In genomic region chr14:49861581-49861922, GRCh38 we compare ENCODE assay signal across 8 cellular contexts. TPM values are rescaled to one million over a fixed set of nuclear protein-coding genes. Genes with fewer than 3 reads are reported as not detected.
DNase-seq lines count a peak whose midpoint lies in the region.

No MANE protein-coding gene starts in this region.

- in situ Hi-C loops in GM23248 (cut with MboI): loop anchor here (25.0 kb wide), 1 partner anchor 676 kb away; the partner anchor contains the start of gene MAP4K5

- no peaks in the 10 kb centered on the region for H4K20me1 ChIP-seq in GM23248 (ENCODE audit: insufficient read depth)

- DNase-seq in CD1c-positive myeloid dendritic cell (ENCODE audit: extremely low spot score) (peak; percentile 72), GM23248 (peak; percentile 86), NCI-H460 (ENCODE audit: extremely low read depth, low read depth) (peak; percentile 35), medulla oblongata (ENCODE audit: extremely low spot score) (peak; percentile 78), superior temporal gyrus (ENCODE audit: extremely low spot score) (no peak)
- DNase-seq in activated CD4-positive, alpha-beta T cell treated with anti-CD3 and anti-CD28 coated beads, Interleukin-2, amount 10 ng/mL, durations not matched to agents 7 days and 5 days: peak; percentile 70
- DNase-seq in effector memory CD4-positive, alpha-beta T cell: peak; percentile 18 to 38 (median 33)
- DNase-seq in stimulated activated CD8-positive, alpha-beta memory T cell treated with anti-CD3 and anti-CD28 coated beads, Interleukin-12 subunit alpha, Interleukin-12 subunit beta, amount 100 ng/mL, for 24 hours (ENCODE audit: extremely low read depth): peak; percentile 21

- peak overlapping the region; percentile 99 for H3K9ac ChIP-seq in GM23248

- peak overlapping the region; percentile 98 for H3K4me3 ChIP-seq in GM23248
- H3K4me3 ChIP-seq in effector memory CD4-positive, alpha-beta T cell (ENCODE audit: insufficient read depth, low read depth, low read length, poor library complexity, severe bottlenecking): peak overlapping the region; percentile 93

- H3F3A ChIP-seq in GM23248 (ENCODE audit: insufficient read depth): peaks cover 35% of the 10 kb centered on the region

- peaks cover 2% of the 10 kb centered on the region for H3K9me3 Mint-ChIP-seq in activated CD4-positive, alpha-beta T cell treated with anti-CD3 and anti-CD28 coated beads, Interleukin-2, amount 10 ng/mL, durations not matched to agents 7 days and 5 days

- CTCF ChIA-PET in activated CD4-positive, alpha-beta T cell treated with anti-CD3 and anti-CD28 coated beads, Interleukin-2, amount 10 ng/mL, durations not matched to agents 7 days and 5 days (lab: Charles Lee): interaction anchor here (0.5 to 10.6 kb wide), 79 partner anchors 10 to 663 kb away, joined by 3 to 164 read pairs (median 6); partner anchors contain the start of genes ARF6, DNAAF2, KLHDC1 and KLHDC2

- H3K9me2 ChIP-seq in GM23248 (ENCODE audit: insufficient read depth): no peaks in the 10 kb centered on the region

- POLR2A ChIA-PET in activated CD4-positive, alpha-beta T cell treated with anti-CD3 and anti-CD28 coated beads, Interleukin-2, amount 10 ng/mL, durations not matched to agents 7 days and 5 days (lab: Charles Lee): interaction anchor here (1.8 to 2.6 kb wide), 3 partner anchors 9 to 201 kb away, joined by 15 to 17 read pairs (median 17); partner anchors contain the start of gene NEMF

- H3K27me3 Mint-ChIP-seq in activated CD4-positive, alpha-beta T cell treated with anti-CD3 and anti-CD28 coated beads, Interleukin-2, amount 10 ng/mL, durations not matched to agents 7 days and 5 days: no peaks in the 10 kb centered on the region

- H3K4me2 ChIP-seq in GM23248 (ENCODE audit: unreplicated experiment): peak overlapping the region; percentile 85

- no peaks in the 10 kb centered on the region for H3K27me3 ChIP-seq in GM23248 (replicated peaks; ENCODE audit: insufficient read depth)
- H3K27me3 ChIP-seq in effector memory CD4-positive, alpha-beta T cell (replicated peaks; ENCODE audit: control insufficient read depth, insufficient read depth, low read length, poor library complexity, severe bottlenecking): no peaks in the 10 kb centered on the region

- no peak overlapping the region for H3K27ac Mint-ChIP-seq in activated CD4-positive, alpha-beta T cell treated with anti-CD3 and anti-CD28 coated beads, Interleukin-2, amount 10 ng/mL, durations not matched to agents 7 days and 5 days

- peaks cover 27% of the 10 kb centered on the region for H3K4me1 Mint-ChIP-seq in activated CD4-positive, alpha-beta T cell treated with anti-CD3 and anti-CD28 coated beads, Interleukin-2, amount 10 ng/mL, durations not matched to agents 7 days and 5 days

- no peaks in the 10 kb centered on the region for H3K9me3 ChIP-seq in GM23248 (ENCODE audit: low read depth)
- no peaks in the 10 kb centered on the region for H3K9me3 ChIP-seq in effector memory CD4-positive, alpha-beta T cell (ENCODE audit: control insufficient read depth, low read length)

- H3K36me3 Mint-ChIP-seq in activated CD4-positive, alpha-beta T cell treated with anti-CD3 and anti-CD28 coated beads, Interleukin-2, amount 10 ng/mL, durations not matched to agents 7 days and 5 days (ENCODE audit: low read depth): no peaks in the 10 kb centered on the region

- H3K36me3 ChIP-seq in GM23248 (ENCODE audit: low read depth): no peaks in the 10 kb centered on the region
- no peaks in the 10 kb centered on the region for H3K36me3 ChIP-seq in effector memory CD4-positive, alpha-beta T cell (ENCODE audit: control insufficient read depth, insufficient read depth, low read length)

- peak overlapping the region; percentile 96 for H2AFZ ChIP-seq in GM23248

- peaks cover 20% of the 10 kb centered on the region for H3K4me1 ChIP-seq in GM23248 (ENCODE audit: insufficient read depth)
- H3K4me1 ChIP-seq in effector memory CD4-positive, alpha-beta T cell (ENCODE audit: control insufficient read depth, insufficient read depth, low read length, poor library complexity, severe bottlenecking): peaks cover 21% of the 10 kb centered on the region

- 0 to 1% methylated on average over 13 of the region's 13 CpGs for WGBS in GM23248 (ENCODE audit: low coverage in 1 of 2, low lambda C conversion rate in 2 of 2, missing lambda C conversion rate in 2 of 2), 2 experiments

- peaks cover 21% of the 10 kb centered on the region for H3K79me2 ChIP-seq in GM23248 (ENCODE audit: insufficient read depth)

- H3K27ac ChIP-seq in GM23248: peak overlapping the region; percentile 100
- peak overlapping the region; percentile 97 for H3K27ac ChIP-seq in effector memory CD4-positive, alpha-beta T cell (ENCODE audit: insufficient read depth, low read length, poor library complexity, severe bottlenecking)

- no peak overlapping the region for H3K4me3 Mint-ChIP-seq in activated CD4-positive, alpha-beta T cell treated with anti-CD3 and anti-CD28 coated beads, Interleukin-2, amount 10 ng/mL, durations not matched to agents 7 days and 5 days

RNA-seq across cellular contexts. Expression of gene NEMF, which starts 9.0 kb away (rescaled TPM):
- 31.9 and 56.5 TPM in 2 replicates for total RNA-seq in GM23248 (2014; rRNA removed; shearing (Covaris generic))
- polyA plus RNA-seq in GM23248 (2016; fragmentation: Nextera tagmentation; extraction: Ambion mirVana): 55.2 and 65.9 TPM in 2 replicates
- total RNA-seq in NCI-H460 (2014; rRNA removed; shearing (Covaris generic)): 61.1 and 73.4 TPM in 2 replicates
- polyA plus RNA-seq in NCI-H460 (2014; cell fraction: nucleus; rRNA removed): 37.6 and 44.6 TPM in 2 replicates
- total RNA-seq in activated CD4-positive, alpha-beta T cell treated with anti-CD3 and anti-CD28 coated beads, Interleukin-2, amount 10 ng/mL, durations not matched to agents 7 days and 5 days: 10 to 100 TPM; 76.7 to 89.1 TPM

RNA-seq across cellular contexts. Expression of gene ARF6, which starts 31.3 kb away (rescaled TPM):
- total RNA-seq in GM23248 (2014; rRNA removed; shearing (Covaris generic)): 88.3 and 92.5 TPM in 2 replicates
- 120 and 123 TPM in 2 replicates for polyA plus RNA-seq in GM23248 (2016; fragmentation: Nextera tagmentation; extraction: Ambion mirVana)
- 47.8 and 54.4 TPM in 2 replicates for total RNA-seq in NCI-H460 (2014; rRNA removed; shearing (Covaris generic))
- 23.8 and 26.6 TPM in 2 replicates for polyA plus RNA-seq in NCI-H460 (2014; cell fraction: nucleus; rRNA removed)
- total RNA-seq in activated CD4-positive, alpha-beta T cell treated with anti-CD3 and anti-CD28 coated beads, Interleukin-2, amount 10 ng/mL, durations not matched to agents 7 days and 5 days: 100 to 1,000 TPM; 160 to 165 TPM
